Comparison of ENCODE assay signal across 17 cellular contexts in the genomic region with DNA sequence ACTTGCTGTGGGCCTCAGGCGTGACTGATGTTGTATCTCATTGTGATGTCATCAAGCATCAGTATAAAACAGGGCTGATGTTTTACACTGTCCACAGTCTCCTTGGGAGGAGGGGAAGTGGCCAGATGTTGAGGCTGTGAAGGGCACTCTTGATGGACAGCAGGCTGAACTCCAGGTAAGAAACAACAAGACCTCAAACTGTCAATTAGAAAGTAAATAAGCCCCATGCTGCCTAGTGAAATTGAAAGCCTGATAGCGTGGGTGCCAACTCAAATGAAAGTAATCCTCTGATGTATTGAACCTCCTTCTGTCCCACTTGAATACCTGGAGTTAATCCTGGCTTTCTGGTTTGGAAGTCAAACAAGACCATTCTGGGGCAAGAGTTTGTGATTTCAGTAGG. TPM values are rescaled to one million over a fixed set of nuclear protein-coding genes. Genes with fewer than 3 reads are reported as not detected.
DNase-seq lines count a peak whose midpoint lies in the region; ATAC-seq, FAIRE-seq and TF ChIP-seq lines count a peak whose summit lies in the region.
"Had no signal": no experiment of that assay in that cellular context is flagged by ENCODE, and none has a peak within 500 bp of the region (broad histone marks: within the 10 kb centered on the region; RNA-seq: fewer than 3 reads in every experiment).

No MANE protein-coding gene starts in this region.

- DNase-seq in GM12891 (ENCODE audit: insufficient read length, low spot score) (no peak), T-helper 17 cell (no peak), hippocampal formation (lab: John Stamatoyannopoulos, UW) (no peak)
- no peak for DNase-seq in activated naive CD4-positive, alpha-beta T cell treated with Interleukin-2 at 50 U/mL for 16 hours
- DNase-seq: BE2C, EL, HCEC 1CT, NCI-H1694, NCI-H446 treated with DMSO at 0.1 percent for 48 hours, NCI-H774, Right ventricle myocardium superior, SK-N-SH had no signal

- no peaks in the 10 kb centered on the region for H3K27me3 Mint-ChIP-seq in T-helper 17 cell

- ATAC-seq in GM18870 (IDR thresholded peaks at IDR 0.05; ENCODE audit: unreplicated experiment) (peak; percentile 65), HG02938 (IDR thresholded peaks at IDR 0.05; ENCODE audit: unreplicated experiment) (peak; percentile 47), T-helper 17 cell (no peak), GM18517 (IDR thresholded peaks at IDR 0.05; ENCODE audit: unreplicated experiment) (no peak)
- ATAC-seq: K562, Panc1 had no signal

- FAIRE-seq in GM12891 (lab: Jason Lieb, UNC): peak; percentile 72
- FAIRE-seq: K562 had no signal

- no peak for TF ChIP-seq POLR2A in GM12891 (IDR thresholded peaks at IDR 0.05; ENCODE audit: low read depth, low read length)

- peak overlapping the region; percentile 49 for H3K27ac Mint-ChIP-seq in T-helper 17 cell

- H3K9me3 ChIP-seq in T-helper 17 cell (ENCODE audit: control insufficient read depth, low read length, poor library complexity, severe bottlenecking): no peaks in the 10 kb centered on the region
- H3K9me3 ChIP-seq: BE2C, SK-N-SH had no signal

- H3K36me3 Mint-ChIP-seq in T-helper 17 cell (ENCODE audit: low read depth): no peaks in the 10 kb centered on the region

- no peak overlapping the region for H3K4me3 Mint-ChIP-seq in T-helper 17 cell

- peaks cover 4% of the 10 kb centered on the region for H3K4me1 Mint-ChIP-seq in T-helper 17 cell

TF ChIP-seq in GM12891, 5 proteins besides CTCF, POLR2A, EP300 and RAD21:
- TF ChIP-seq PAX5 (IDR thresholded peaks at IDR 0.05; ENCODE audit: insufficient read depth, low read length, severe bottlenecking) (no peak), SPI1 (IDR thresholded peaks at IDR 0.05; ENCODE audit: low read depth, low read length) (no peak), POU2F2 (IDR thresholded peaks at IDR 0.05; ENCODE audit: low read depth, low read length) (no peak), POLR2AphosphoS5 (IDR thresholded peaks at IDR 0.05; ENCODE audit: low read depth, low read length) (no peak), TAF1 (IDR thresholded peaks at IDR 0.05; ENCODE audit: low read depth, low read length) (no peak)

RNA-seq across cellular contexts. Expression of a gene that starts 19.7 kb away (rescaled TPM):
- polyA plus RNA-seq in GM12891 (2012; ENCODE audit: low read depth, missing spikeins): not detected
- 10 to 100 TPM; 20.9 to 32.6 TPM for total RNA-seq in T-helper 17 cell
- total RNA-seq: K562, Right ventricle myocardium superior had no signal
- polyA plus RNA-seq: K562, SK-N-SH had no signal

RNA-seq across cellular contexts. Expression of a gene that starts 26.7 kb away (rescaled TPM):
- 54.9 TPM for polyA plus RNA-seq in GM12891 (2012; ENCODE audit: low read depth, missing spikeins)
- 10 to 100 TPM; 14.3 to 17.5 TPM for total RNA-seq in T-helper 17 cell

RNA-seq across cellular contexts. Expression of a gene that starts 27.0 kb away (rescaled TPM):
- 9.2 TPM for polyA plus RNA-seq in GM12891 (2012; ENCODE audit: low read depth, missing spikeins)
- total RNA-seq in T-helper 17 cell: 1 to 10 TPM; 8.2 to 8.3 TPM

Comparison
In these comparisons a context has a peak if more than half of its experiments do, and no peak if none do; other contexts are left out.
1. ATAC-seq: peak in GM18870 (single experiment) and HG02938 (single experiment); none in T-helper 17 cell (single experiment) and GM18517 (single experiment).